ENCODE assay signal across 16 cellular contexts in genomic region chr1:183626208-183626607, GRCh38. TPM values are rescaled to one million over a fixed set of nuclear protein-coding genes. Genes with fewer than 3 reads are reported as not detected.
A peak's percentile ranks its signal among the peaks of the same experiment; 100 is the strongest.
DNase-seq lines count a peak whose midpoint lies in the region; ATAC-seq, FAIRE-seq and TF ChIP-seq lines count a peak whose summit lies in the region.
"Not testable (repeated sequence)": the region's sequence is repeated elsewhere in the genome, so short reads cannot be mapped to it uniquely, and the experiment has no call there.
"Had no signal": no experiment of that assay in that cellular context is flagged by ENCODE, and none has a peak within 500 bp of the region (broad histone marks: within the 10 kb centered on the region; RNA-seq: fewer than 3 reads in every experiment).

No MANE protein-coding gene starts in this region.

- CTCF ChIA-PET in T-cell (lab: Charles Lee) (interaction anchor here (0.6 to 1.2 kb wide), 4 partner anchors 10 to 1029 kb away, joined by 3 to 5 read pairs (median 3); no protein-coding TSS in a partner anchor), endothelial cell of umbilical vein (lab: Charles Lee) (interaction anchor here (1.1 to 1.7 kb wide), 4 partner anchors 17 to 290 kb away, joined by 3 to 6 read pairs (median 4); no protein-coding TSS in a partner anchor)

- not testable (repeated sequence) for TF ChIP-seq CTCF in endothelial cell of umbilical vein (IDR thresholded peaks at IDR 0.05; ENCODE audit: extremely low read depth in 1 of 2, insufficient read depth in 1 of 2, low read depth in 1 of 2, low read length in 2 of 2); pancreas (IDR thresholded peaks at IDR 0.05); thoracic aorta (IDR thresholded peaks at IDR 0.05)

- H3K4me2 ChIP-seq in endothelial cell of umbilical vein (ENCODE audit: insufficient read depth, low read length), result not testable (repeated sequence)

- H3K27ac Mint-ChIP-seq in IgD-negative memory B cell (peak overlapping the region in 2 of 3 donors; percentile 61 to 65), T-cell (peak overlapping the region; percentile 59 to 66)
- H3K27ac Mint-ChIP-seq in activated naive CD8-positive, alpha-beta T cell, result peak overlapping the region; percentile 83

- H3K27ac ChIP-seq in endothelial cell of umbilical vein (ENCODE audit: insufficient read depth, low read depth, low read length), result not testable (repeated sequence)
- peak overlapping the region in 2 of 4 donors; percentile 11 to 38 for H3K27ac ChIP-seq in pancreas
- H3K27ac ChIP-seq in thoracic aorta, result peak overlapping the region; percentile 44 to 52

- H3K4me3 Mint-ChIP-seq in IgD-negative memory B cell; T-cell; activated naive CD8-positive, alpha-beta T cell: not testable (repeated sequence)

- not testable (repeated sequence) for H3K9me1 ChIP-seq in endothelial cell of umbilical vein (replicated peaks; ENCODE audit: control insufficient read depth, extremely low read depth, insufficient read depth, low read length)

- H4K20me1 ChIP-seq in endothelial cell of umbilical vein (replicated peaks; ENCODE audit: control insufficient read depth, extremely low read depth, insufficient read depth, low read length), result not testable (repeated sequence)

- POLR2A ChIA-PET in T-cell (lab: Charles Lee); endothelial cell of umbilical vein (lab: Charles Lee): not testable (repeated sequence)

- H3K4me1 Mint-ChIP-seq in IgD-negative memory B cell (peaks cover 13 to 39% (median 34%) of the 10 kb centered on the region in 3 donors), T-cell (peaks cover 31 to 49% (median 36%) of the 10 kb centered on the region in 3 donors)
- peaks cover 53% of the 10 kb centered on the region for H3K4me1 Mint-ChIP-seq in activated naive CD8-positive, alpha-beta T cell (ENCODE audit: low read depth)

- H3K4me3 ChIP-seq in endothelial cell of umbilical vein (replicated peaks in 1 of 3; ENCODE audit: insufficient read depth in 1 of 3, low read depth in 1 of 3, low read length in 3 of 3); pancreas; thoracic aorta: not testable (repeated sequence)

- H3K9me3 Mint-ChIP-seq in IgD-negative memory B cell; T-cell; activated naive CD8-positive, alpha-beta T cell (ENCODE audit: low read depth): not testable (repeated sequence)

- dilution Hi-C loops in endothelial cell of umbilical vein (cut with MboI; ENCODE audit: extremely low pct_ligation_motif_present, low sequenced_read_pairs), result not testable (repeated sequence)

- not testable (repeated sequence) for BruUV-seq in endothelial cell of umbilical vein (replicated peaks; lab: Mats Ljungman, UMichigan)

- H3K4me1 ChIP-seq in endothelial cell of umbilical vein (ENCODE audit: control insufficient read depth, extremely low read depth, insufficient read depth, low read length), result peaks cover 18% of the 10 kb centered on the region
- H3K4me1 ChIP-seq in pancreas, result peaks cover 8 to 29% (median 12%) of the 10 kb centered on the region in 3 donors
- peaks cover 68 to 87% of the 10 kb centered on the region in 2 donors for H3K4me1 ChIP-seq in thoracic aorta (ENCODE audit: control insufficient read depth in 1 of 2, low read depth in 2 of 2)

- H3K27me3 Mint-ChIP-seq in IgD-negative memory B cell; T-cell; activated naive CD8-positive, alpha-beta T cell: not testable (repeated sequence)

- DNase-seq in CD1c-positive myeloid dendritic cell (ENCODE audit: extremely low spot score), result peak; percentile 53
- not testable (repeated sequence) for DNase-seq in T-cell; endothelial cell of umbilical vein (ENCODE audit: low read depth, low spot score); left lobe of liver (ENCODE audit: low spot score); pancreas; thoracic aorta (ENCODE audit: low spot score)

- TF ChIP-seq POLR2A in endothelial cell of umbilical vein (IDR thresholded peaks at IDR 0.05; ENCODE audit: low read depth, low read length), result not testable (repeated sequence)

- not testable (repeated sequence) for H2AFZ ChIP-seq in endothelial cell of umbilical vein (ENCODE audit: low read depth, low read length)

- H3K9ac ChIP-seq in endothelial cell of umbilical vein (replicated peaks; ENCODE audit: extremely low read depth, insufficient read depth, low read length), result not testable (repeated sequence)

- not testable (repeated sequence) for H3K36me3 Mint-ChIP-seq in IgD-negative memory B cell
- H3K36me3 Mint-ChIP-seq in T-cell, result peaks cover 39% of the 10 kb centered on the region
- peaks cover 15% of the 10 kb centered on the region for H3K36me3 Mint-ChIP-seq in activated naive CD8-positive, alpha-beta T cell

- peaks cover 9 to 30% of the 10 kb centered on the region in 2 experiments for H3K36me3 ChIP-seq in endothelial cell of umbilical vein (ENCODE audit: control insufficient read depth in 2 of 2, extremely low read depth in 1 of 2, insufficient read depth in 2 of 2, low read length in 2 of 2)
- H3K36me3 ChIP-seq in pancreas, result not testable (repeated sequence)
- peaks cover 11% of the 10 kb centered on the region for H3K36me3 ChIP-seq in thoracic aorta

- peaks cover 28% of the 10 kb centered on the region for H3K79me2 ChIP-seq in endothelial cell of umbilical vein (ENCODE audit: control insufficient read depth, insufficient read depth, low read length)

- intact Hi-C loops in endothelial cell of umbilical vein (cut with micrococcal nuclease), result not testable (repeated sequence)
- intact Hi-C loops in pancreas (cut with DNase I), result loop anchor here in 1 of 3 donors (10.0 kb wide), 1 partner anchor 141 kb away; no protein-coding TSS in a partner anchor

- H3K27me3 ChIP-seq in endothelial cell of umbilical vein (ENCODE audit: control insufficient read depth in 2 of 2, insufficient read depth in 2 of 2, low read length in 2 of 2); pancreas; thoracic aorta (replicated peaks; ENCODE audit: insufficient read depth): not testable (repeated sequence)

- WGBS in pancreas, 2 donors, result 2% methylated on average over 2 of the region's 2 CpGs

- H3K9me3 ChIP-seq in endothelial cell of umbilical vein (replicated peaks; ENCODE audit: control insufficient read depth, insufficient read depth, low read length); pancreas; thoracic aorta: not testable (repeated sequence)

- FAIRE-seq in endothelial cell of umbilical vein (lab: Jason Lieb, UNC) (peak; percentile 18), pancreas (lab: Jason Lieb, UNC) (peak; percentile 92)

- ATAC-seq in T-cell (replicated peaks in 1 of 4); thoracic aorta (ENCODE audit: insufficient number of reproducible peaks, low FRiP score, low read depth): not testable (repeated sequence)
- ATAC-seq in left lobe of liver, result peak; percentile 58
- peak; percentile 56 to 75 (median 68) for ATAC-seq in pancreas

RNA-seq across cellular contexts. Expression of gene ARPC5, which starts 9.4 kb away (rescaled TPM):
- polyA plus RNA-seq in IgD-negative memory B cell (366 TPM), endothelial cell of umbilical vein (72.1 and 110 TPM in 2 replicates), pancreas (10 to 100 TPM; 33.5 to 58.5 TPM)
- total RNA-seq in T-cell (100 to 1,000 TPM in 3 of 5 donors, 10 to 100 TPM in 2; 69.8 to 116 (median 106) TPM), endothelial cell of umbilical vein (185 and 190 TPM in 2 replicates), left lobe of liver (27.1 TPM), pancreas (10 to 100 TPM; 17.5 to 68.0 (median 28.4) TPM), thoracic aorta (100 to 1,000 TPM; 102 to 108 TPM)
- 142 TPM in 2 replicates for polyA plus RNA-seq in endothelial cell of umbilical vein (2011; cell fraction: cytosol; rRNA removed)
- 56.3 and 77.4 TPM in 2 replicates for polyA plus RNA-seq in endothelial cell of umbilical vein (2011; cell fraction: nucleus; rRNA removed)
- polyA plus RNA-seq in endothelial cell of umbilical vein (2012), result 250 and 281 TPM in 2 replicates
- polyA minus RNA-seq in endothelial cell of umbilical vein, result 130 and 135 TPM in 2 replicates
- polyA minus RNA-seq in endothelial cell of umbilical vein (2011; cell fraction: cytosol; rRNA and poly(A)+ RNA removed), result 76.5 TPM
- polyA minus RNA-seq in endothelial cell of umbilical vein (2011; cell fraction: nucleus; rRNA and poly(A)+ RNA removed), result 51.5 and 60.3 TPM in 2 replicates

RNA-seq across cellular contexts. Expression of gene APOBEC4, which starts 26.9 kb away (rescaled TPM):
- polyA plus RNA-seq in IgD-negative memory B cell, result not detected
- total RNA-seq in T-cell, result not detected
- total RNA-seq in endothelial cell of umbilical vein, result not detected in 2 replicates
- not detected in 2 replicates for polyA plus RNA-seq in endothelial cell of umbilical vein
- not detected in 2 replicates for polyA plus RNA-seq in endothelial cell of umbilical vein (2011; cell fraction: cytosol; rRNA removed)
- polyA plus RNA-seq in endothelial cell of umbilical vein (2011; cell fraction: nucleus; rRNA removed), result not detected in 2 replicates
- not detected in 2 replicates for polyA plus RNA-seq in endothelial cell of umbilical vein (2012)
- polyA minus RNA-seq in endothelial cell of umbilical vein, result not detected in 2 replicates
- polyA minus RNA-seq in endothelial cell of umbilical vein (2011; cell fraction: cytosol; rRNA and poly(A)+ RNA removed), result not detected
- not detected in 2 replicates for polyA minus RNA-seq in endothelial cell of umbilical vein (2011; cell fraction: nucleus; rRNA and poly(A)+ RNA removed)
- total RNA-seq in left lobe of liver, result not detected
- total RNA-seq in pancreas, result not detected
- under 1 TPM in 1 of 2 donors, not detected in 1; 0.05 TPM for polyA plus RNA-seq in pancreas
- total RNA-seq in thoracic aorta, result not detected
- total RNA-seq: breast epithelium; esophagus mucosa; H1; left ventricle myocardium superior; natural killer cell treated with Interleukin-12 subunit alpha and Interleukin-12 subunit beta and Interleukin-15 and Interleukin-18, amount 100 ng/mL, for 72 hours had no signal
- polyA plus RNA-seq: A549, H1, immature natural killer cell, ovary had no signal

RNA-seq across cellular contexts. Expression of gene NCF2, which starts 35.9 kb away (rescaled TPM):
- polyA plus RNA-seq in IgD-negative memory B cell (18.1 TPM), endothelial cell of umbilical vein (0.03 TPM in 1 of 2 replicates, not detected in the other), pancreas (1 to 10 TPM; 1.0 to 5.0 TPM)
- total RNA-seq in T-cell (1 to 10 TPM; 2.9 to 8.7 (median 4.0) TPM), endothelial cell of umbilical vein (not detected in 2 replicates), left lobe of liver (2.8 TPM), pancreas (10 to 100 TPM in 2 of 6 donors, 1 to 10 TPM in 3, under 1 TPM in 1; 0.65 to 24.5 (median 2.1) TPM), thoracic aorta (10 to 100 TPM; 21.7 to 22.2 TPM)
- not detected in 2 replicates for polyA plus RNA-seq in endothelial cell of umbilical vein (2011; cell fraction: cytosol; rRNA removed)
- 0.07 and 0.67 TPM in 2 replicates for polyA plus RNA-seq in endothelial cell of umbilical vein (2011; cell fraction: nucleus; rRNA removed)
- not detected in 2 replicates for polyA plus RNA-seq in endothelial cell of umbilical vein (2012)
- not detected in 2 replicates for polyA minus RNA-seq in endothelial cell of umbilical vein
- polyA minus RNA-seq in endothelial cell of umbilical vein (2011; cell fraction: cytosol; rRNA and poly(A)+ RNA removed), result not detected
- not detected in 2 replicates for polyA minus RNA-seq in endothelial cell of umbilical vein (2011; cell fraction: nucleus; rRNA and poly(A)+ RNA removed)
- total RNA-seq: H1 had no signal
- polyA plus RNA-seq: H1 had no signal
